1 cellular context compared by ENCODE assay signal in genomic region chr11:124667601-124668000, GRCh38.
A peak's percentile ranks its signal among the peaks of the same experiment; 100 is the strongest.
TF ChIP-seq lines count a peak whose summit lies in the region.

No MANE protein-coding gene starts in this region.

TF ChIP-seq in K562, 482 proteins besides CTCF, POLR2A, EP300 and RAD21 (continued from another document and continues in another):
- no peak for TF ChIP-seq RREB1 (CRISPR knock-in tag; IDR thresholded peaks at IDR 0.05)
- no peak for TF ChIP-seq ILF3 (IDR thresholded peaks at IDR 0.05; ENCODE audit: borderline replicate concordance)
- no peak for TF ChIP-seq ZNF76 (CRISPR knock-in tag; IDR thresholded peaks at IDR 0.05; ENCODE audit: borderline replicate concordance)
- TF ChIP-seq NFXL1 (CRISPR knock-in tag; IDR thresholded peaks at IDR 0.05): no peak
- no peak for TF ChIP-seq ZFX (CRISPR knock-in tag; IDR thresholded peaks at IDR 0.05)
- no peak for TF ChIP-seq PHF21A (IDR thresholded peaks at IDR 0.05; ENCODE audit: borderline replicate concordance, low read depth)
- no peak for TF ChIP-seq ZNF232 (CRISPR knock-in tag; IDR thresholded peaks at IDR 0.05)
- TF ChIP-seq SMARCC2 (IDR thresholded peaks at IDR 0.05; ENCODE audit: low read depth): peak; percentile 25; the same call in 1 of the 2 replicates
- TF ChIP-seq MCM7 (IDR thresholded peaks at IDR 0.05): no peak
- TF ChIP-seq CTBP1 (IDR thresholded peaks at IDR 0.05; ENCODE audit: borderline replicate concordance): peak; percentile 89
- TF ChIP-seq CBX1 (IDR thresholded peaks at IDR 0.05; ENCODE audit: low read depth): no peak
- peak in 1 of 2 experiments; percentile 85; a peak in 2 of 4 replicates for TF ChIP-seq HDAC1 (IDR thresholded peaks at IDR 0.05)
- TF ChIP-seq GABPA (tag; conservative IDR thresholded peaks at IDR 0.05; ENCODE audit: low read depth): no peak
- no peak for TF ChIP-seq ARHGAP35 (IDR thresholded peaks at IDR 0.05; ENCODE audit: partially characterized antibody)
- no peak for TF ChIP-seq CEBPZ (IDR thresholded peaks at IDR 0.05; ENCODE audit: borderline replicate concordance, low read depth, low read length)
- TF ChIP-seq NRF1 (conservative IDR thresholded peaks at IDR 0.05 in 1 of 2, IDR thresholded peaks at IDR 0.05 in 1 of 2): peak; percentile 45 to 52; a peak in 2 of 4 replicates
- no peak for TF ChIP-seq MYNN (IDR thresholded peaks at IDR 0.05)
- no peak for TF ChIP-seq MYNN (CRISPR knock-in tag; IDR thresholded peaks at IDR 0.05)
- no peak for TF ChIP-seq TGIF2 (CRISPR knock-in tag; IDR thresholded peaks at IDR 0.05)
- no peak for TF ChIP-seq CREB3 (tag; conservative IDR thresholded peaks at IDR 0.05; ENCODE audit: low read depth)
- TF ChIP-seq HIVEP1 (CRISPR knock-in tag; IDR thresholded peaks at IDR 0.05): no peak
- TF ChIP-seq NUFIP1 (IDR thresholded peaks at IDR 0.05; ENCODE audit: partially characterized antibody): no peak
- TF ChIP-seq POLR2H (tag; IDR thresholded peaks at IDR 0.05; ENCODE audit: low read depth): no peak
- TF ChIP-seq HBP1 (CRISPR knock-in tag; IDR thresholded peaks at IDR 0.05): 0 out of 2 replicates have a peak, but pooled peaks have one; percentile 55
- no peak for TF ChIP-seq ZNF12 (CRISPR knock-in tag; IDR thresholded peaks at IDR 0.05)
- TF ChIP-seq ZNF780A (CRISPR knock-in tag; IDR thresholded peaks at IDR 0.05): no peak
- TF ChIP-seq NR0B1 (IDR thresholded peaks at IDR 0.05; ENCODE audit: partially characterized antibody): no peak
- TF ChIP-seq ZNF277 (CRISPR knock-in tag; IDR thresholded peaks at IDR 0.05; ENCODE audit: borderline replicate concordance): no peak
- no peak for TF ChIP-seq GTF3C2 (IDR thresholded peaks at IDR 0.05; ENCODE audit: borderline replicate concordance, extremely low read depth, insufficient read length)
- TF ChIP-seq ADNP (tag; IDR thresholded peaks at IDR 0.05): no peak
- TF ChIP-seq IRF2 (CRISPR knock-in tag; IDR thresholded peaks at IDR 0.05): no peak
- TF ChIP-seq EP400 (IDR thresholded peaks at IDR 0.05): no peak
- peak; percentile 17; the same call in 1 of the 2 replicates for TF ChIP-seq L3MBTL2 (IDR thresholded peaks at IDR 0.05)
- TF ChIP-seq DNMT1 (IDR thresholded peaks at IDR 0.05): no peak
- no peak for TF ChIP-seq NCOA4 (IDR thresholded peaks at IDR 0.05; ENCODE audit: partially characterized antibody)
- no peak for TF ChIP-seq ZNF239 (CRISPR knock-in tag; IDR thresholded peaks at IDR 0.05)
- TF ChIP-seq RBM34 (IDR thresholded peaks at IDR 0.05; ENCODE audit: borderline replicate concordance, insufficient read depth, low read length): no peak
- TF ChIP-seq SAP30 (IDR thresholded peaks at IDR 0.05; ENCODE audit: borderline replicate concordance, insufficient read depth, low read depth, low read length, poor library complexity, severe bottlenecking): no peak
- no peak for TF ChIP-seq WHSC1 (IDR thresholded peaks at IDR 0.05; ENCODE audit: low read length)
- no peak for TF ChIP-seq ZNF347 (CRISPR knock-in tag; IDR thresholded peaks at IDR 0.05; ENCODE audit: low read depth)
- TF ChIP-seq PHF8 (IDR thresholded peaks at IDR 0.05; ENCODE audit: borderline replicate concordance, low read length): no peak
- peak; percentile 84 for TF ChIP-seq PML (IDR thresholded peaks at IDR 0.05; ENCODE audit: low read length)
- no peak for TF ChIP-seq ASH1L (IDR thresholded peaks at IDR 0.05; ENCODE audit: borderline replicate concordance, low read depth, partially characterized antibody)
- no peak for TF ChIP-seq ATF3 (IDR thresholded peaks at IDR 0.05)
- no peak for TF ChIP-seq ATF3 (CRISPR knock-in tag; conservative IDR thresholded peaks at IDR 0.05)
- no peak for TF ChIP-seq SMAD3 (CRISPR knock-in tag; conservative IDR thresholded peaks at IDR 0.05)
- TF ChIP-seq ZNF507 (tag; conservative IDR thresholded peaks at IDR 0.05): no peak
- no peak for TF ChIP-seq CCNT2 (IDR thresholded peaks at IDR 0.05; ENCODE audit: borderline replicate concordance, extremely low read depth, insufficient read length, low read depth, low read length)
- TF ChIP-seq FOXM1 (IDR thresholded peaks at IDR 0.05; ENCODE audit: low read depth): peak; percentile 74
- no peak for TF ChIP-seq FOXM1 (CRISPR knock-in tag; IDR thresholded peaks at IDR 0.05; ENCODE audit: low read depth)
- no peak for TF ChIP-seq ZNF75A (CRISPR knock-in tag; IDR thresholded peaks at IDR 0.05)
- TF ChIP-seq CHD2 (IDR thresholded peaks at IDR 0.05; ENCODE audit: low read depth, low read length): no peak
- TF ChIP-seq NFE2 (IDR thresholded peaks at IDR 0.05; ENCODE audit: low read depth): no peak; the same call in 1 of the 2 replicates
- TF ChIP-seq CEBPB (tag; IDR thresholded peaks at IDR 0.05): no peak
- peak; percentile 88 for TF ChIP-seq MTA2 (IDR thresholded peaks at IDR 0.05; ENCODE audit: low read depth)
- TF ChIP-seq HDAC3 (IDR thresholded peaks at IDR 0.05; ENCODE audit: borderline replicate concordance, partially characterized antibody): peak; percentile 74
- no peak for TF ChIP-seq ZNF431 (CRISPR knock-in tag; IDR thresholded peaks at IDR 0.05)
